In genomic region chr12:8254705-8255104, GRCh38 we compare ENCODE assay signal across 1 cellular context. TPM values are rescaled to one million over a fixed set of nuclear protein-coding genes. Genes with fewer than 3 reads are reported as not detected.
"Had no signal": no experiment of that assay in that cellular context is flagged by ENCODE, and none has a peak within 500 bp of the region (broad histone marks: within the 10 kb centered on the region; RNA-seq: fewer than 3 reads in every experiment).

No MANE protein-coding gene starts in this region.

RNA-seq across cellular contexts. Expression of gene FAM90A1, which starts 27.3 kb away (rescaled TPM):
- total RNA-seq: G401 had no signal
